8 cellular contexts compared by ENCODE assay signal in genomic region chr2:88857951-88858406, GRCh38.
DNase-seq lines count a peak whose midpoint lies in the region; ATAC-seq lines count a peak whose summit lies in the region.

No MANE protein-coding gene starts in this region.

- H3K4me1 Mint-ChIP-seq in stimulated activated naive B cell treated with anti-CD40 and anti-IgM and Interleukin-4, amounts not matched to agents 10 μg/mL and 1 μg/mL and 100 μg/mL, for 72 hours, result peaks cover 44 to 64% of the 10 kb centered on the region in 2 donors

- peak overlapping the region; percentile 48 for H3K27ac ChIP-seq in ectodermal cell (ENCODE audit: insufficient read depth, low read depth, low read length, poor library complexity, severe bottlenecking)

- peaks cover 0 to 6% of the 10 kb centered on the region in 2 donors for H3K27me3 Mint-ChIP-seq in stimulated activated naive B cell treated with anti-CD40 and anti-IgM and Interleukin-4, amounts not matched to agents 10 μg/mL and 1 μg/mL and 100 μg/mL, for 72 hours

- H3K9me3 ChIP-seq in ectodermal cell (ENCODE audit: control insufficient read depth, low read length), result no peaks in the 10 kb centered on the region

- no peaks in the 10 kb centered on the region for H3K27me3 ChIP-seq in ectodermal cell (ENCODE audit: control insufficient read depth, insufficient read depth, low read length, poor library complexity, severe bottlenecking)

- ATAC-seq in Right ventricle myocardium superior (ENCODE audit: poor library complexity) (peak; percentile 18), Right ventricle myocardium inferior (no peak)
- peak; percentile 52 to 61 for ATAC-seq in stimulated activated naive B cell treated with anti-CD40 and anti-IgM and Interleukin-4, amounts not matched to agents 10 μg/mL and 1 μg/mL and 100 μg/mL, for 72 hours (replicated peaks)

- no peak overlapping the region for H3K4me3 ChIP-seq in ectodermal cell (ENCODE audit: insufficient read depth, low read depth, low read length)

- peak overlapping the region; percentile 99 for H3K27ac Mint-ChIP-seq in stimulated activated naive B cell treated with anti-CD40 and anti-IgM and Interleukin-4, amounts not matched to agents 10 μg/mL and 1 μg/mL and 100 μg/mL, for 72 hours

- peaks cover 16% of the 10 kb centered on the region for H3K4me1 ChIP-seq in ectodermal cell (ENCODE audit: control insufficient read depth, insufficient read depth, low read length)

- WGBS in ectodermal cell, 2 experiments, result 52 to 59% methylated on average over 7 of the region's 7 CpGs

- DNase-seq in Right ventricle myocardium superior (no peak), Right ventricle myocardium inferior (ENCODE audit: missing footprints) (no peak), HS-5 (ENCODE audit: low read depth) (peak; percentile 11), ureter (ENCODE audit: low spot score) (no peak), T-helper 1 cell (no peak), DMS 273 treated with DMSO at 0.1 percent for 48 hours (lab: John Stamatoyannopoulos, UW) (no peak)
- DNase-seq in stimulated activated naive B cell treated with anti-CD40 and anti-IgM and Interleukin-4, amounts not matched to agents 10 μg/mL and 1 μg/mL and 100 μg/mL, for 72 hours, result peak; percentile 63

- peaks cover 0 to 5% of the 10 kb centered on the region in 2 donors for H3K9me3 Mint-ChIP-seq in stimulated activated naive B cell treated with anti-CD40 and anti-IgM and Interleukin-4, amounts not matched to agents 10 μg/mL and 1 μg/mL and 100 μg/mL, for 72 hours

- no peaks in the 10 kb centered on the region for H3K36me3 ChIP-seq in ectodermal cell (ENCODE audit: control insufficient read depth, insufficient read depth, low read length)

- peak overlapping the region; percentile 89 to 94 for H3K4me3 Mint-ChIP-seq in stimulated activated naive B cell treated with anti-CD40 and anti-IgM and Interleukin-4, amounts not matched to agents 10 μg/mL and 1 μg/mL and 100 μg/mL, for 72 hours

- intact Hi-C loops in Right ventricle myocardium superior (cut with DNase I), result no loop called here
- intact Hi-C loops in Right ventricle myocardium inferior (cut with DNase I), result no loop called here

- peaks cover 55 to 58% of the 10 kb centered on the region in 2 donors for H3K36me3 Mint-ChIP-seq in stimulated activated naive B cell treated with anti-CD40 and anti-IgM and Interleukin-4, amounts not matched to agents 10 μg/mL and 1 μg/mL and 100 μg/mL, for 72 hours

Comparison
In these comparisons a context has a peak if more than half of its experiments do, and no peak if none do; other contexts are left out.
1. DNase-seq: peak in HS-5 (single experiment) and stimulated activated naive B cell treated with anti-CD40 and anti-IgM and Interleukin-4, amounts not matched to agents 10 μg/mL and 1 μg/mL and 100 μg/mL, for 72 hours (single experiment); none in Right ventricle myocardium superior (single experiment), Right ventricle myocardium inferior (single experiment), ureter (single experiment), T-helper 1 cell (0 of 5) and DMS 273 treated with DMSO at 0.1 percent for 48 hours (single experiment).